In the genomic region with DNA sequence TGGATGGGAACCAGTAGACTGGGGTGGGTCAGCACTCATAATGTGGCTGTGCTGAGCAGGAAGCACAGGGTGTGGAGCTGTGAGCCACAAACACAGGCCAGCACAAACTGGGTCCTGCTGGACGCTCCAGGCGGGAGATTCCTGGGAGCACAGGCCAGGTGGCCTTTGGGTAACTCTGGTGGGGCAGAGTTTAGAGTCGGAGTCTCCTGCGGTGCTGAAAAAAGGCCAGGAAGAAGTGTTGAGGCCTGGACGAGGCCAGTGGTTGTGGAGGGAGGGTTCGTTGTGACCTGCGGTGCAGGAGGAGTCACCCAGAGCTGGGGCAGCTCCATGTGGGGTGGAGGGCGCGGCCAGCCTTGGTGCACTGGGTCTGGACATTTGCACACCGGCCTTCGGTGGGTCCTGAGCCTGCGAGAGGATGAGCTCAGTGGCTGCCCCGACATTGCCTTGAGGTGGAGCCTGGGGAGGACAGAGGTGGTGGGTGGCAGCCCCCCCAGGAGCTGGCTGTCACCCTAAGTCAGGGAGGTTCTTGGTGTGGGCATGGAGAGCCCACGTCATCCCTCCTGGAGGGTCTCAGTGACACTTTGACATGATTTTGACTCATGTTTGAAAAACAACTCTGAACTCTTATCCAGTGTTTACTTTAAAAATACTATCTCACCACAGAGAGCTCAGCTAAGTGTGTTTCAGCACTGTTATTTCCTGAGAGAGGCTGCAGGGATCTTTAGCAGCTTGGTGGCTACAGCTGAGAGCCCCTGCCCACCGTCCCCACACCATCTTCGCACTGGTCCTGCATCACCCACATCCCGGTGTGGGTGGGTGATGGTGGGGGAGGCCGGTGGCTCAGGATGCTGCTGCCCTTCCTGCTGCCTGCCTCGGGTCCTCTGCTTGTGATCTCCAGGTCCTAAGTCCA, we compare ENCODE assay signal across 18 cellular contexts.
A peak's percentile ranks its signal among the peaks of the same experiment; 100 is the strongest.
DNase-seq lines count a peak whose midpoint lies in the region; ATAC-seq and TF ChIP-seq lines count a peak whose summit lies in the region.
"Had no signal": no experiment of that assay in that cellular context is flagged by ENCODE, and none has a peak within 500 bp of the region (broad histone marks: within the 10 kb centered on the region; RNA-seq: fewer than 3 reads in every experiment).

No MANE protein-coding gene starts in this region.

- H3K4me3 ChIP-seq in CD4-positive, CD25-positive, alpha-beta regulatory T cell (ENCODE audit: low read depth, low read length) = no peak overlapping the region
- H3K4me3 ChIP-seq in fibroblast of mammary gland (ENCODE audit: control insufficient read depth, low read depth, low read length) = no peak overlapping the region
- no peak overlapping the region for H3K4me3 ChIP-seq in prostate gland
- H3K4me3 ChIP-seq: upper lobe of left lung had no signal

- H3K4me1 ChIP-seq in CD4-positive, CD25-positive, alpha-beta regulatory T cell (ENCODE audit: control insufficient read depth, insufficient read depth, low read length, poor library complexity, severe bottlenecking) = no peaks in the 10 kb centered on the region
- H3K4me1 ChIP-seq in prostate gland (replicated peaks) = no peaks in the 10 kb centered on the region

- peaks cover 4% of the 10 kb centered on the region for H3K36me3 Mint-ChIP-seq in CD4-positive, CD25-positive, alpha-beta regulatory T cell
- H3K36me3 Mint-ChIP-seq in nephron (ENCODE audit: low read depth) = no peaks in the 10 kb centered on the region

- no peaks in the 10 kb centered on the region for H3K9me3 ChIP-seq in CD4-positive, CD25-positive, alpha-beta regulatory T cell (ENCODE audit: control insufficient read depth in 2 of 2, low read length in 2 of 2)
- no peaks in the 10 kb centered on the region for H3K9me3 ChIP-seq in prostate gland
- H3K9me3 ChIP-seq: upper lobe of left lung had no signal

- H3K27me3 Mint-ChIP-seq in CD4-positive, CD25-positive, alpha-beta regulatory T cell = no peaks in the 10 kb centered on the region
- peaks cover 25% of the 10 kb centered on the region for H3K27me3 Mint-ChIP-seq in nephron (ENCODE audit: low read depth)

- TF ChIP-seq POLR2A in prostate gland (IDR thresholded peaks at IDR 0.05) = no peak

- H3K27ac ChIP-seq in CD4-positive, CD25-positive, alpha-beta regulatory T cell (ENCODE audit: insufficient read depth, low read length, poor library complexity, severe bottlenecking) = no peak overlapping the region
- no peak overlapping the region for H3K27ac ChIP-seq in prostate gland
- H3K27ac ChIP-seq: upper lobe of left lung had no signal

- H3K36me3 ChIP-seq in CD4-positive, CD25-positive, alpha-beta regulatory T cell (ENCODE audit: control insufficient read depth, insufficient read depth, low read length) = no peaks in the 10 kb centered on the region
- H3K36me3 ChIP-seq in prostate gland = no peaks in the 10 kb centered on the region
- H3K36me3 ChIP-seq: upper lobe of left lung had no signal

- no peak overlapping the region for H3K4me3 Mint-ChIP-seq in CD4-positive, CD25-positive, alpha-beta regulatory T cell
- H3K4me3 Mint-ChIP-seq in nephron = no peak overlapping the region

- intact Hi-C loops in prostate gland (cut with DNase I) = no loop called here

- 74% methylated on average over 17 of the region's 19 CpGs for WGBS in prostate gland

- no peaks in the 10 kb centered on the region for H3K27me3 ChIP-seq in CD4-positive, CD25-positive, alpha-beta regulatory T cell (ENCODE audit: control insufficient read depth, insufficient read depth, low read length)
- no peaks in the 10 kb centered on the region for H3K27me3 ChIP-seq in prostate gland (replicated peaks; ENCODE audit: insufficient read depth)
- H3K27me3 ChIP-seq: upper lobe of left lung had no signal

- H3K27ac Mint-ChIP-seq in CD4-positive, CD25-positive, alpha-beta regulatory T cell = peak overlapping the region in 2 of 3 donors; percentile 23 to 26
- peak overlapping the region in 2 of 3 experiments; percentile 19 to 20 for H3K27ac Mint-ChIP-seq in nephron

- H3K9me3 Mint-ChIP-seq in CD4-positive, CD25-positive, alpha-beta regulatory T cell = no peaks in the 10 kb centered on the region
- H3K9me3 Mint-ChIP-seq in nephron = no peaks in the 10 kb centered on the region

- no peak for TF ChIP-seq CTCF in fibroblast of mammary gland (conservative IDR thresholded peaks at IDR 0.05; ENCODE audit: control insufficient read depth, insufficient read depth, low read depth, low read length)
- TF ChIP-seq CTCF in nephron (IDR thresholded peaks at IDR 0.05; ENCODE audit: unreplicated experiment in 3 of 3) = no peak
- TF ChIP-seq CTCF in prostate gland (IDR thresholded peaks at IDR 0.05) = no peak

- H3K4me1 Mint-ChIP-seq in CD4-positive, CD25-positive, alpha-beta regulatory T cell = peaks cover 0 to 3% (median 1%) of the 10 kb centered on the region in 4 donors
- H3K4me1 Mint-ChIP-seq in nephron = peaks cover 31% of the 10 kb centered on the region

- ATAC-seq in CD4-positive, CD25-positive, alpha-beta regulatory T cell (ENCODE audit: low read depth in 2 of 2) = no peak

- DNase-seq in CD4-positive, CD25-positive, alpha-beta regulatory T cell = no peak
- peak; percentile 56 for DNase-seq in M059J (ENCODE audit: low read depth)
- peak; percentile 49 for DNase-seq in fibroblast of mammary gland (ENCODE audit: low read depth)
- no peak for DNase-seq in globus pallidus (ENCODE audit: low spot score)
- no peak for DNase-seq in prostate gland (ENCODE audit: low spot score)
- DNase-seq in pons (ENCODE audit: low spot score) = no peak
- no peak for DNase-seq in DMS53 (lab: John Stamatoyannopoulos, UW)
- DNase-seq: activated CD4-positive, alpha-beta T cell treated with anti-CD3 and anti-CD28 coated beads for 1 hour; activated CD8-positive, alpha-beta memory T cell treated with anti-CD3 and anti-CD28 coated beads, Interleukin-2, amount 50 U/mL, for 48 hours; activated naive CD4-positive, alpha-beta T cell treated with Interleukin-2 at 50 U/mL for 16 hours; central memory CD4-positive, alpha-beta T cell; islet precursor cell; NCI-H2029; NCI-H69; retina; stimulated activated CD4-positive, alpha-beta T cell treated with anti-CD3 and anti-CD28 coated beads, Interleukin-4, amount 100 ng/mL, for 1 hour had no signal

Comparison
In these comparisons a context has a peak if more than half of its experiments do, and no peak if none do; other contexts are left out.
1. DNase-seq: peak in M059J (single experiment) and fibroblast of mammary gland (single experiment); none in CD4-positive, CD25-positive, alpha-beta regulatory T cell (0 of 3), globus pallidus (single experiment), prostate gland (single experiment), pons (single experiment) and DMS53 (single experiment).